ENCODE assay signal across 22 cellular contexts in the genomic region with DNA sequence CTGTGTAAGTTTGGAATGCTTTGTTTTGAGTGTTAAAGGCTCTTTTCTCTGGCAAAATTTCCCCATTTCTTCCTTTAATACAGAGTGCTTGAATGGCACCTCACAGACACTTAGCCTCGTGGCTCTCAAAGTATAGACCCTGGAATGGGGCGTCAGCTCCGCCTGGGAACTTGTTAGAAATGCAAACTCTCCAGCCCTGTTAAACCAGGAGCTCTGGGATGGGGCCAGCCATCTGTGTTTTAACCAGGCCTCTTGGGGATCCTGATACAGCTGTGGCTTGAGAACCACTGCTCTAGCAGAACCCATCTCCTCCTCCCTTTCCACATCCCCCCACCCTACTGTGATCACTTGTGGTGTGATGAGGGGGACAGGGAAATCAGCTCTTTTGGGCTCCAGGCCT. TPM values are rescaled to one million over a fixed set of nuclear protein-coding genes. Genes with fewer than 3 reads are reported as not detected.
A peak's percentile ranks its signal among the peaks of the same experiment; 100 is the strongest.
DNase-seq lines count a peak whose midpoint lies in the region; ATAC-seq, FAIRE-seq and TF ChIP-seq lines count a peak whose summit lies in the region.
"Had no signal": no experiment of that assay in that cellular context is flagged by ENCODE, and none has a peak within 500 bp of the region (broad histone marks: within the 10 kb centered on the region; RNA-seq: fewer than 3 reads in every experiment).

No MANE protein-coding gene starts in this region.

- H3K27me3 ChIP-seq in GM23338 (ENCODE audit: insufficient read depth) (no peaks in the 10 kb centered on the region), neuronal stem cell (ENCODE audit: control insufficient read depth in 3 of 3, insufficient read depth in 3 of 3, low read depth in 1 of 3, low read length in 3 of 3) (no peaks in the 10 kb centered on the region)

- peaks cover 2% of the 10 kb centered on the region; the same call in 2 of the 3 replicates for H3K4me1 Mint-ChIP-seq in GM23338
- H3K4me1 Mint-ChIP-seq: CD14-positive monocyte had no signal

- H3K4me1 ChIP-seq in GM23338 (ENCODE audit: insufficient read depth) (no peaks in the 10 kb centered on the region), neuronal stem cell (ENCODE audit: control insufficient read depth in 2 of 2, insufficient read depth in 1 of 2, low read depth in 1 of 2, low read length in 2 of 2) (peaks cover 0 to 2% of the 10 kb centered on the region in 2 donors)

- no peak overlapping the region for H3K4me3 Mint-ChIP-seq in GM23338
- H3K4me3 Mint-ChIP-seq: CD14-positive monocyte had no signal

- H3K36me3 ChIP-seq in GM23338 (ENCODE audit: insufficient read depth) = no peaks in the 10 kb centered on the region
- H3K36me3 ChIP-seq in neuronal stem cell (replicated peaks in 1 of 2; ENCODE audit: control insufficient read depth in 2 of 2, insufficient read depth in 2 of 2, low read length in 2 of 2) = peaks cover 0 to 4% of the 10 kb centered on the region in 2 donors

- no peak overlapping the region for H3K23ac ChIP-seq in neuronal stem cell (ENCODE audit: low read depth, low read length, poor library complexity)

- H3F3A ChIP-seq in GM23338 (replicated peaks; ENCODE audit: low read depth) = no peaks in the 10 kb centered on the region

- no peak overlapping the region for H3K14ac ChIP-seq in neuronal stem cell (ENCODE audit: low read length)

- intact Hi-C loops in left cardiac atrium (cut with DNase I) = no loop called here

- no peak overlapping the region for H2AK5ac ChIP-seq in neuronal stem cell (ENCODE audit: low read depth, low read length)

- peaks cover 2% of the 10 kb centered on the region for H3K79me1 ChIP-seq in neuronal stem cell (ENCODE audit: low read depth, low read length)

- no peaks in the 10 kb centered on the region for H3K27me3 Mint-ChIP-seq in GM23338 (ENCODE audit: insufficient read depth, low read depth, poor library complexity)

- H4K8ac ChIP-seq in neuronal stem cell (ENCODE audit: low read depth, low read length) = no peak overlapping the region

- no peaks in the 10 kb centered on the region for H4K20me1 ChIP-seq in GM23338 (replicated peaks; ENCODE audit: insufficient read depth)

- no peak overlapping the region for H3K4ac ChIP-seq in neuronal stem cell (ENCODE audit: low read length)

- no peak overlapping the region; the same call in 1 of the 2 replicates for H3K27ac Mint-ChIP-seq in GM23338
- H3K27ac Mint-ChIP-seq: CD14-positive monocyte had no signal

- peak overlapping the region; percentile 31 for H3K18ac ChIP-seq in neuronal stem cell (ENCODE audit: low read length)

- no peaks in the 10 kb centered on the region for H3K9me2 ChIP-seq in GM23338 (ENCODE audit: insufficient read depth)

- H2AFZ ChIP-seq in GM23338 (no peak overlapping the region), neuronal stem cell (ENCODE audit: low read length) (no peak overlapping the region)

- no peak overlapping the region for H2BK120ac ChIP-seq in neuronal stem cell (ENCODE audit: low read depth, low read length)

- no peaks in the 10 kb centered on the region for H3K79me2 ChIP-seq in GM23338 (replicated peaks; ENCODE audit: insufficient read depth)

- no peak overlapping the region for H3K9ac ChIP-seq in neuronal stem cell (ENCODE audit: low read depth, low read length, poor library complexity)
- H3K9ac ChIP-seq: KMS-11 had no signal

- H2BK15ac ChIP-seq in neuronal stem cell (ENCODE audit: low read length) = no peak overlapping the region

- no peak overlapping the region for H2BK5ac ChIP-seq in neuronal stem cell (ENCODE audit: low read length)

- no peaks in the 10 kb centered on the region for H3K36me3 Mint-ChIP-seq in GM23338 (ENCODE audit: low read depth)
- H3K36me3 Mint-ChIP-seq: CD14-positive monocyte had no signal

- WGBS in neuronal stem cell (ENCODE audit: extremely low coverage in 2 of 2, insufficient read length in 2 of 2, insufficient replicate concordance in 1 of 2), 2 donors = no CpG with 5 or more reads among the region's 3 CpGs

- TF ChIP-seq POLR2A in GM12891 (IDR thresholded peaks at IDR 0.05; ENCODE audit: low read depth, low read length) = no peak

- DNase-seq in NCI-H2171 treated with DMSO at 0.1 percent for 48 hours (lab: John Stamatoyannopoulos, UW) (peak; percentile 24), NCI-H2171 (lab: John Stamatoyannopoulos, UW) (no peak), GM23338 (ENCODE audit: low spot score) (peak; percentile 32), left cardiac atrium (no peak), neuronal stem cell (ENCODE audit: low spot score) (no peak), GM12891 (ENCODE audit: insufficient read length, low spot score) (no peak)
- no peak for DNase-seq in activated CD4-positive, alpha-beta T cell treated with anti-CD3 and anti-CD28 coated beads, Interleukin-2, amount 50 U/mL, for 48 hours
- DNase-seq in activated naive CD4-positive, alpha-beta T cell (lab: John Stamatoyannopoulos, UW) = no peak
- DNase-seq: 8988T, DMS79, IMR-90, NCI-H1105 treated with DMSO at 0.1 percent for 48 hours, NCI-H2029 treated with DMSO at 0.1 percent for 48 hours, NCI-H446, NCI-H526 treated with DMSO at 0.1 percent for 48 hours, SHP77 had no signal

- H3K9me3 ChIP-seq in neuronal stem cell (replicated peaks in 1 of 2; ENCODE audit: control insufficient read depth in 2 of 2, insufficient read depth in 1 of 2, low read depth in 1 of 2, low read length in 2 of 2) = no peaks in the 10 kb centered on the region

- no peak for FAIRE-seq in GM12891 (lab: Jason Lieb, UNC)
- FAIRE-seq: D721Med, H1 had no signal

- no peak overlapping the region for H2BK12ac ChIP-seq in neuronal stem cell (ENCODE audit: low read length)

- no peak overlapping the region for H4K91ac ChIP-seq in neuronal stem cell (ENCODE audit: low read depth, low read length, poor library complexity)

- H3K4me3 ChIP-seq in GM23338 = no peak overlapping the region
- no peak overlapping the region for H3K4me3 ChIP-seq in neuronal stem cell (ENCODE audit: low read length in 2 of 2)
- H3K4me3 ChIP-seq: SK-N-MC had no signal

- no peaks in the 10 kb centered on the region for H3K9me3 Mint-ChIP-seq in GM23338

- peak; percentile 55 for ATAC-seq in GM23338
- peak; percentile 22 to 25 for ATAC-seq in left cardiac atrium
- ATAC-seq: HCT116 had no signal

- H3K27ac ChIP-seq in GM23338 (ENCODE audit: low read depth) (no peak overlapping the region), neuronal stem cell (replicated peaks; ENCODE audit: low read length) (no peak overlapping the region)
- H3K27ac ChIP-seq: KMS-11, SK-N-MC had no signal

- TF ChIP-seq CTCF in GM23338 (conservative IDR thresholded peaks at IDR 0.05; ENCODE audit: low read depth in 2 of 2) = no peak

- no peak overlapping the region for H3K4me2 ChIP-seq in GM23338
- no peak overlapping the region for H3K4me2 ChIP-seq in neuronal stem cell (ENCODE audit: insufficient read depth, low read length, poor library complexity, severe bottlenecking)
- H3K4me2 ChIP-seq: KMS-11 had no signal

TF ChIP-seq in GM23338, 12 proteins besides CTCF, POLR2A, EP300 and RAD21 (continues in another document):
- no peak for TF ChIP-seq POLR2AphosphoS5 (IDR thresholded peaks at IDR 0.05; ENCODE audit: low read depth)
- TF ChIP-seq ZNF114 (CRISPR knock-in tag; IDR thresholded peaks at IDR 0.05) = no peak

TF ChIP-seq in GM12891, 5 proteins besides CTCF, POLR2A, EP300 and RAD21:
- TF ChIP-seq POU2F2 (IDR thresholded peaks at IDR 0.05; ENCODE audit: low read depth, low read length) (no peak), SPI1 (IDR thresholded peaks at IDR 0.05; ENCODE audit: low read depth, low read length) (no peak), PAX5 (IDR thresholded peaks at IDR 0.05; ENCODE audit: insufficient read depth, low read length, severe bottlenecking) (no peak), POLR2AphosphoS5 (IDR thresholded peaks at IDR 0.05; ENCODE audit: low read depth, low read length) (no peak), TAF1 (IDR thresholded peaks at IDR 0.05; ENCODE audit: low read depth, low read length) (no peak)

RNA-seq across cellular contexts. Expression of gene LTBP1, which starts 15.9 kb away (rescaled TPM):
- total RNA-seq in GM23338 (2014; rRNA removed; shearing (Covaris generic)) = 34.1 and 49.8 TPM in 2 replicates
- 14.2 and 15.7 TPM in 2 replicates for polyA plus RNA-seq in GM23338 (2016; fragmentation: Nextera tagmentation; extraction: Ambion mirVana)
- 100 to 1,000 TPM; 121 to 160 TPM for total RNA-seq in left cardiac atrium
- 48.3 TPM for polyA plus RNA-seq in neuronal stem cell (2013, experiment 1 of 2)
- 50.3 TPM for polyA plus RNA-seq in neuronal stem cell (2013, experiment 2 of 2)
- polyA plus RNA-seq in GM12891 (2012; ENCODE audit: low read depth, missing spikeins) = 0.46 TPM

Comparison
In these comparisons a context has a peak if more than half of its experiments do, and no peak if none do; other contexts are left out.
1. DNase-seq: peak in NCI-H2171 treated with DMSO at 0.1 percent for 48 hours (single experiment) and GM23338 (single experiment); none in NCI-H2171 (single experiment), left cardiac atrium (single experiment), neuronal stem cell (single experiment), activated CD4-positive, alpha-beta T cell treated with anti-CD3 and anti-CD28 coated beads, Interleukin-2, amount 50 U/mL, for 48 hours (0 of 2), activated naive CD4-positive, alpha-beta T cell (0 of 4) and GM12891 (single experiment).